ENCODE assay signal across 1 cellular context in the genomic region with DNA sequence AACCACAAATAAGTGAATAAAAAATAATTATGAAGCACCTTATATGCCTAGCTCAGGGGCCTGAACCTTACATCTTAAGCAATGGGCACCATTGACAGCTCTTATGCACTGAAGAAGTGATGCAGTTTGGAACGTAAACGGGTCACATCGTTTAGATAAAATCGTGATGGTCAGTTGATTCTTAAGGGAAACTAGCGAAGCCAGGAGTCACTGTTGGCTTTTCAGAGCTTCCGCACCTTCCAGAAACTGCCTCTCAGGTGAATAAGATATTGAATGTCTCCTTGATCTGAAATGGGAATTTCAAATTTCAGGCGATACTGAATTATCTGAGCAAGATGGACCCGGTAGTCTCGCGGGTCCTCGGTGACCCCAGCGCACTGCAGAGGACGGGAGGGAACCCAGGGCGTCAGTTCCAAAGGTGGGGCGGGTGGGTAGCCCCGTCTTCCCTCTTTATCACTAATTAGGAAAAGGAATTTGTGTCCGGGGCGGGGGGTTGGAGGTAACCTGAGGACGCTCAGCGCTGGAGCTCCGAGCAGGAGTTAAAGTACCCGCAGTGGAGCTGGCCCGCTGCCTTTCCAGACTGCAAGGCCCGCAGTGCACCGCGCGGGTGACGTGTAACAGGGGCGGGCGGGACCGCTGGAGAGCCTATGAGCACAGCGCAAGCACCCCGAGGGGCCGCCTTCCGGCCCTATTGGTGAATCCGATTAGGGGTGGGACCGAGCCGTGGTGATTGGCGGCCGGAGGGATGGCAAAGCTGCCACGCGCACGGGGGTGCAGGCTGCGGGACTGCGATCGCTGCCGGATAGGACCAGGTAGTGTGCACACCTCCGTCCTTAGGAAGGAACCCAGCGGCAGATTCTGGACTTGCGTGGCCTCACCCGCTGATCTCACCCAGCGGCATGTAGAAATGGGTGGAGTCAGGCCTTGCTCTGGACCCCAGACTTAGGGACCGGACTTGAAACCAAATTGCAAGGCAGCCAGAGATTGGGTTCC.
A peak's percentile ranks its signal among the peaks of the same experiment; 100 is the strongest.
TF ChIP-seq lines count a peak whose summit lies in the region.

No MANE protein-coding gene starts in this region.

TF ChIP-seq in GM12878, 131 proteins besides CTCF, POLR2A, EP300 and RAD21 (continued from another document and continues in another):
- TF ChIP-seq, protein P1, sequence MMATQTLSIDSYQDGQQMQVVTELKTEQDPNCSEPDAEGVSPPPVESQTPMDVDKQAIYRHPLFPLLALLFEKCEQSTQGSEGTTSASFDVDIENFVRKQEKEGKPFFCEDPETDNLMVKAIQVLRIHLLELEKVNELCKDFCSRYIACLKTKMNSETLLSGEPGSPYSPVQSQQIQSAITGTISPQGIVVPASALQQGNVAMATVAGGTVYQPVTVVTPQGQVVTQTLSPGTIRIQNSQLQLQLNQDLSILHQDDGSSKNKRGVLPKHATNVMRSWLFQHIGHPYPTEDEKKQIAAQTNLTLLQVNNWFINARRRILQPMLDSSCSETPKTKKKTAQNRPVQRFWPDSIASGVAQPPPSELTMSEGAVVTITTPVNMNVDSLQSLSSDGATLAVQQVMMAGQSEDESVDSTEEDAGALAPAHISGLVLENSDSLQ (IDR thresholded peaks at IDR 0.05): peak; percentile 98
- no peak for TF ChIP-seq GATAD2B (conservative IDR thresholded peaks at IDR 0.05; ENCODE audit: low read depth)
- TF ChIP-seq MYB (IDR thresholded peaks at IDR 0.05; ENCODE audit: borderline replicate concordance, low read depth, low read length): no peak
- TF ChIP-seq, protein P2, sequence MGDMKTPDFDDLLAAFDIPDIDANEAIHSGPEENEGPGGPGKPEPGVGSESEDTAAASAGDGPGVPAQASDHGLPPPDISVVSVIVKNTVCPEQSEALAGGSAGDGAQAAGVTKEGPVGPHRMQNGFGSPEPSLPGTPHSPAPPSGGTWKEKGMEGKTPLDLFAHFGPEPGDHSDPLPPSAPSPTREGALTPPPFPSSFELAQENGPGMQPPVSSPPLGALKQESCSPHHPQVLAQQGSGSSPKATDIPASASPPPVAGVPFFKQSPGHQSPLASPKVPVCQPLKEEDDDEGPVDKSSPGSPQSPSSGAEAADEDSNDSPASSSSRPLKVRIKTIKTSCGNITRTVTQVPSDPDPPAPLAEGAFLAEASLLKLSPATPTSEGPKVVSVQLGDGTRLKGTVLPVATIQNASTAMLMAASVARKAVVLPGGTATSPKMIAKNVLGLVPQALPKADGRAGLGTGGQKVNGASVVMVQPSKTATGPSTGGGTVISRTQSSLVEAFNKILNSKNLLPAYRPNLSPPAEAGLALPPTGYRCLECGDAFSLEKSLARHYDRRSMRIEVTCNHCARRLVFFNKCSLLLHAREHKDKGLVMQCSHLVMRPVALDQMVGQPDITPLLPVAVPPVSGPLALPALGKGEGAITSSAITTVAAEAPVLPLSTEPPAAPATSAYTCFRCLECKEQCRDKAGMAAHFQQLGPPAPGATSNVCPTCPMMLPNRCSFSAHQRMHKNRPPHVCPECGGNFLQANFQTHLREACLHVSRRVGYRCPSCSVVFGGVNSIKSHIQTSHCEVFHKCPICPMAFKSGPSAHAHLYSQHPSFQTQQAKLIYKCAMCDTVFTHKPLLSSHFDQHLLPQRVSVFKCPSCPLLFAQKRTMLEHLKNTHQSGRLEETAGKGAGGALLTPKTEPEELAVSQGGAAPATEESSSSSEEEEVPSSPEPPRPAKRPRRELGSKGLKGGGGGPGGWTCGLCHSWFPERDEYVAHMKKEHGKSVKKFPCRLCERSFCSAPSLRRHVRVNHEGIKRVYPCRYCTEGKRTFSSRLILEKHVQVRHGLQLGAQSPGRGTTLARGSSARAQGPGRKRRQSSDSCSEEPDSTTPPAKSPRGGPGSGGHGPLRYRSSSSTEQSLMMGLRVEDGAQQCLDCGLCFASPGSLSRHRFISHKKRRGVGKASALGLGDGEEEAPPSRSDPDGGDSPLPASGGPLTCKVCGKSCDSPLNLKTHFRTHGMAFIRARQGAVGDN (IDR thresholded peaks at IDR 0.05): no peak
- no peak for TF ChIP-seq RCOR1 (conservative IDR thresholded peaks at IDR 0.05; ENCODE audit: low read depth, low read length)
- TF ChIP-seq SIX5 (IDR thresholded peaks at IDR 0.05; ENCODE audit: low read depth, low read length, severe bottlenecking): peak; percentile 72
- peak; percentile 78 for TF ChIP-seq FOXK2 (IDR thresholded peaks at IDR 0.05)
- TF ChIP-seq CREB1 (IDR thresholded peaks at IDR 0.05; ENCODE audit: low read depth): peak; percentile 98
- TF ChIP-seq JUNB (IDR thresholded peaks at IDR 0.05): 0 out of 2 replicates have a peak, but pooled peaks have one; percentile 4
- TF ChIP-seq, protein P3, sequence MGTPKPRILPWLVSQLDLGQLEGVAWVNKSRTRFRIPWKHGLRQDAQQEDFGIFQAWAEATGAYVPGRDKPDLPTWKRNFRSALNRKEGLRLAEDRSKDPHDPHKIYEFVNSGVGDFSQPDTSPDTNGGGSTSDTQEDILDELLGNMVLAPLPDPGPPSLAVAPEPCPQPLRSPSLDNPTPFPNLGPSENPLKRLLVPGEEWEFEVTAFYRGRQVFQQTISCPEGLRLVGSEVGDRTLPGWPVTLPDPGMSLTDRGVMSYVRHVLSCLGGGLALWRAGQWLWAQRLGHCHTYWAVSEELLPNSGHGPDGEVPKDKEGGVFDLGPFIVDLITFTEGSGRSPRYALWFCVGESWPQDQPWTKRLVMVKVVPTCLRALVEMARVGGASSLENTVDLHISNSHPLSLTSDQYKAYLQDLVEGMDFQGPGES (IDR thresholded peaks at IDR 0.05): peak; percentile 79
- no peak for TF ChIP-seq NFIC (IDR thresholded peaks at IDR 0.05; ENCODE audit: low read depth, low read length)
- no peak for TF ChIP-seq CHD4 (IDR thresholded peaks at IDR 0.05)
- peak; percentile 63; the same call in 1 of the 2 replicates for TF ChIP-seq HDGF (IDR thresholded peaks at IDR 0.05)
- peak; percentile 46 for TF ChIP-seq FOS (IDR thresholded peaks at IDR 0.05; ENCODE audit: borderline replicate concordance, extremely low read depth, insufficient read length)
- peak; percentile 81 for TF ChIP-seq HCFC1 (IDR thresholded peaks at IDR 0.05; ENCODE audit: low read length)
- TF ChIP-seq KAT2A (conservative IDR thresholded peaks at IDR 0.05; ENCODE audit: control insufficient read depth, low read depth, low read length): no peak
- peak; percentile 59; the same call in 1 of the 2 replicates for TF ChIP-seq RFX5 (IDR thresholded peaks at IDR 0.05; ENCODE audit: low read depth, low read length)
- TF ChIP-seq CBX5 (IDR thresholded peaks at IDR 0.05; ENCODE audit: low read depth): no peak
- TF ChIP-seq NBN (IDR thresholded peaks at IDR 0.05): no peak
- TF ChIP-seq NR2C2 (IDR thresholded peaks at IDR 0.05; ENCODE audit: borderline replicate concordance, control insufficient read depth, insufficient read length, low read depth): no peak
- TF ChIP-seq SIN3A (IDR thresholded peaks at IDR 0.05; ENCODE audit: low read depth, low read length): 0 out of 2 replicates have a peak, but pooled peaks have one; percentile 41
- no peak for TF ChIP-seq SMAD5 (IDR thresholded peaks at IDR 0.05; ENCODE audit: low read depth)
- TF ChIP-seq, protein P4, sequence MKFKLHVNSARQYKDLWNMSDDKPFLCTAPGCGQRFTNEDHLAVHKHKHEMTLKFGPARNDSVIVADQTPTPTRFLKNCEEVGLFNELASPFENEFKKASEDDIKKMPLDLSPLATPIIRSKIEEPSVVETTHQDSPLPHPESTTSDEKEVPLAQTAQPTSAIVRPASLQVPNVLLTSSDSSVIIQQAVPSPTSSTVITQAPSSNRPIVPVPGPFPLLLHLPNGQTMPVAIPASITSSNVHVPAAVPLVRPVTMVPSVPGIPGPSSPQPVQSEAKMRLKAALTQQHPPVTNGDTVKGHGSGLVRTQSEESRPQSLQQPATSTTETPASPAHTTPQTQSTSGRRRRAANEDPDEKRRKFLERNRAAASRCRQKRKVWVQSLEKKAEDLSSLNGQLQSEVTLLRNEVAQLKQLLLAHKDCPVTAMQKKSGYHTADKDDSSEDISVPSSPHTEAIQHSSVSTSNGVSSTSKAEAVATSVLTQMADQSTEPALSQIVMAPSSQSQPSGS (IDR thresholded peaks at IDR 0.05; ENCODE audit: low read length): no peak
- peak; percentile 65; the same call in 1 of the 2 replicates for TF ChIP-seq ATF7 (IDR thresholded peaks at IDR 0.05; ENCODE audit: low read depth)
- peak; percentile 71 for TF ChIP-seq KLF5 (IDR thresholded peaks at IDR 0.05; ENCODE audit: partially characterized antibody)
- no peak for TF ChIP-seq POLR2AphosphoS2 (IDR thresholded peaks at IDR 0.05; ENCODE audit: low read depth, low read length)
- TF ChIP-seq, protein P5, sequence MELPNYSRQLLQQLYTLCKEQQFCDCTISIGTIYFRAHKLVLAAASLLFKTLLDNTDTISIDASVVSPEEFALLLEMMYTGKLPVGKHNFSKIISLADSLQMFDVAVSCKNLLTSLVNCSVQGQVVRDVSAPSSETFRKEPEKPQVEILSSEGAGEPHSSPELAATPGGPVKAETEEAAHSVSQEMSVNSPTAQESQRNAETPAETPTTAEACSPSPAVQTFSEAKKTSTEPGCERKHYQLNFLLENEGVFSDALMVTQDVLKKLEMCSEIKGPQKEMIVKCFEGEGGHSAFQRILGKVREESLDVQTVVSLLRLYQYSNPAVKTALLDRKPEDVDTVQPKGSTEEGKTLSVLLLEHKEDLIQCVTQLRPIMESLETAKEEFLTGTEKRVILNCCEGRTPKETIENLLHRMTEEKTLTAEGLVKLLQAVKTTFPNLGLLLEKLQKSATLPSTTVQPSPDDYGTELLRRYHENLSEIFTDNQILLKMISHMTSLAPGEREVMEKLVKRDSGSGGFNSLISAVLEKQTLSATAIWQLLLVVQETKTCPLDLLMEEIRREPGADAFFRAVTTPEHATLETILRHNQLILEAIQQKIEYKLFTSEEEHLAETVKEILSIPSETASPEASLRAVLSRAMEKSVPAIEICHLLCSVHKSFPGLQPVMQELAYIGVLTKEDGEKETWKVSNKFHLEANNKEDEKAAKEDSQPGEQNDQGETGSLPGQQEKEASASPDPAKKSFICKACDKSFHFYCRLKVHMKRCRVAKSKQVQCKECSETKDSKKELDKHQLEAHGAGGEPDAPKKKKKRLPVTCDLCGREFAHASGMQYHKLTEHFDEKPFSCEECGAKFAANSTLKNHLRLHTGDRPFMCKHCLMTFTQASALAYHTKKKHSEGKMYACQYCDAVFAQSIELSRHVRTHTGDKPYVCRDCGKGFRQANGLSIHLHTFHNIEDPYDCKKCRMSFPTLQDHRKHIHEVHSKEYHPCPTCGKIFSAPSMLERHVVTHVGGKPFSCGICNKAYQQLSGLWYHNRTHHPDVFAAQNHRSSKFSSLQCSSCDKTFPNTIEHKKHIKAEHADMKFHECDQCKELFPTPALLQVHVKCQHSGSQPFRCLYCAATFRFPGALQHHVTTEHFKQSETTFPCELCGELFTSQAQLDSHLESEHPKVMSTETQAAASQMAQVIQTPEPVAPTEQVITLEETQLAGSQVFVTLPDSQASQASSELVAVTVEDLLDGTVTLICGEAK (IDR thresholded peaks at IDR 0.05; ENCODE audit: borderline replicate concordance): no peak
- TF ChIP-seq RAD51 (IDR thresholded peaks at IDR 0.05): no peak
- no peak for TF ChIP-seq MYC (IDR thresholded peaks at IDR 0.05; ENCODE audit: insufficient read depth, insufficient read length, insufficient replicate concordance, low read length, severe bottlenecking)
- no peak for TF ChIP-seq STAT3 (IDR thresholded peaks at IDR 0.05; ENCODE audit: low read depth, low read length)
- TF ChIP-seq ZNF622 (IDR thresholded peaks at IDR 0.05): no peak
- TF ChIP-seq CBFB (IDR thresholded peaks at IDR 0.05; ENCODE audit: low read depth): no peak; the same call in 1 of the 2 replicates
- TF ChIP-seq NR2C1 (IDR thresholded peaks at IDR 0.05): no peak; the same call in 1 of the 2 replicates
- no peak for TF ChIP-seq BCL11A (IDR thresholded peaks at IDR 0.05; ENCODE audit: low read depth, low read length)
- TF ChIP-seq, protein P6, sequence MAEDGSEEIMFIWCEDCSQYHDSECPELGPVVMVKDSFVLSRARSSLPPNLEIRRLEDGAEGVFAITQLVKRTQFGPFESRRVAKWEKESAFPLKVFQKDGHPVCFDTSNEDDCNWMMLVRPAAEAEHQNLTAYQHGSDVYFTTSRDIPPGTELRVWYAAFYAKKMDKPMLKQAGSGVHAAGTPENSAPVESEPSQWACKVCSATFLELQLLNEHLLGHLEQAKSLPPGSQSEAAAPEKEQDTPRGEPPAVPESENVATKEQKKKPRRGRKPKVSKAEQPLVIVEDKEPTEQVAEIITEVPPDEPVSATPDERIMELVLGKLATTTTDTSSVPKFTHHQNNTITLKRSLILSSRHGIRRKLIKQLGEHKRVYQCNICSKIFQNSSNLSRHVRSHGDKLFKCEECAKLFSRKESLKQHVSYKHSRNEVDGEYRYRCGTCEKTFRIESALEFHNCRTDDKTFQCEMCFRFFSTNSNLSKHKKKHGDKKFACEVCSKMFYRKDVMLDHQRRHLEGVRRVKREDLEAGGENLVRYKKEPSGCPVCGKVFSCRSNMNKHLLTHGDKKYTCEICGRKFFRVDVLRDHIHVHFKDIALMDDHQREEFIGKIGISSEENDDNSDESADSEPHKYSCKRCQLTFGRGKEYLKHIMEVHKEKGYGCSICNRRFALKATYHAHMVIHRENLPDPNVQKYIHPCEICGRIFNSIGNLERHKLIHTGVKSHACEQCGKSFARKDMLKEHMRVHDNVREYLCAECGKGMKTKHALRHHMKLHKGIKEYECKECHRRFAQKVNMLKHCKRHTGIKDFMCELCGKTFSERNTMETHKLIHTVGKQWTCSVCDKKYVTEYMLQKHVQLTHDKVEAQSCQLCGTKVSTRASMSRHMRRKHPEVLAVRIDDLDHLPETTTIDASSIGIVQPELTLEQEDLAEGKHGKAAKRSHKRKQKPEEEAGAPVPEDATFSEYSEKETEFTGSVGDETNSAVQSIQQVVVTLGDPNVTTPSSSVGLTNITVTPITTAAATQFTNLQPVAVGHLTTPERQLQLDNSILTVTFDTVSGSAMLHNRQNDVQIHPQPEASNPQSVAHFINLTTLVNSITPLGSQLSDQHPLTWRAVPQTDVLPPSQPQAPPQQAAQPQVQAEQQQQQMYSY (CRISPR knock-in tag; IDR thresholded peaks at IDR 0.05): no peak
- TF ChIP-seq RBBP5 (conservative IDR thresholded peaks at IDR 0.05): no peak
- TF ChIP-seq JUND (IDR thresholded peaks at IDR 0.05; ENCODE audit: low read depth, low read length): peak; percentile 65; the same call in 1 of the 2 replicates
- TF ChIP-seq SREBF1 (IDR thresholded peaks at IDR 0.05; ENCODE audit: low read length): peak; percentile 45; the same call in 1 of the 2 replicates
- TF ChIP-seq ZZZ3 (IDR thresholded peaks at IDR 0.05; ENCODE audit: control insufficient read depth, insufficient read length, low read depth): no peak
- peak; percentile 96 for TF ChIP-seq CREM (IDR thresholded peaks at IDR 0.05; ENCODE audit: low read depth)
- TF ChIP-seq RUNX3 (IDR thresholded peaks at IDR 0.05; ENCODE audit: low read length): no peak; the same call in 1 of the 2 replicates
- peak; percentile 94 for TF ChIP-seq SP1 (IDR thresholded peaks at IDR 0.05; ENCODE audit: low read depth, low read length)
- TF ChIP-seq NRF1 (conservative IDR thresholded peaks at IDR 0.05; ENCODE audit: low read depth, low read length): no peak
- TF ChIP-seq, protein P7, sequence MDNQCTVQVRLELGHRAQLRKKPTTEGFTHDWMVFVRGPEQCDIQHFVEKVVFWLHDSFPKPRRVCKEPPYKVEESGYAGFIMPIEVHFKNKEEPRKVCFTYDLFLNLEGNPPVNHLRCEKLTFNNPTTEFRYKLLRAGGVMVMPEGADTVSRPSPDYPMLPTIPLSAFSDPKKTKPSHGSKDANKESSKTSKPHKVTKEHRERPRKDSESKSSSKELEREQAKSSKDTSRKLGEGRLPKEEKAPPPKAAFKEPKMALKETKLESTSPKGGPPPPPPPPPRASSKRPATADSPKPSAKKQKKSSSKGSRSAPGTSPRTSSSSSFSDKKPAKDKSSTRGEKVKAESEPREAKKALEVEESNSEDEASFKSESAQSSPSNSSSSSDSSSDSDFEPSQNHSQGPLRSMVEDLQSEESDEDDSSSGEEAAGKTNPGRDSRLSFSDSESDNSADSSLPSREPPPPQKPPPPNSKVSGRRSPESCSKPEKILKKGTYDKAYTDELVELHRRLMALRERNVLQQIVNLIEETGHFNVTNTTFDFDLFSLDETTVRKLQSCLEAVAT (IDR thresholded peaks at IDR 0.05): peak; percentile 87
- no peak for TF ChIP-seq MEF2B (IDR thresholded peaks at IDR 0.05; ENCODE audit: partially characterized antibody, poor library complexity, severe bottlenecking)
